Comparison of ENCODE assay signal across 13 cellular contexts in genomic region chr13:35771898-35772297, GRCh38.
DNase-seq lines count a peak whose midpoint lies in the region; ATAC-seq and TF ChIP-seq lines count a peak whose summit lies in the region.
"Had no signal": no experiment of that assay in that cellular context is flagged by ENCODE, and none has a peak within 500 bp of the region (broad histone marks: within the 10 kb centered on the region; RNA-seq: fewer than 3 reads in every experiment).

No MANE protein-coding gene starts in this region.

- TF ChIP-seq CTCF in SK-N-SH (IDR thresholded peaks at IDR 0.05), result no peak
- no peak for TF ChIP-seq CTCF in CD4-positive, alpha-beta T cell (IDR thresholded peaks at IDR 0.05)

- no peaks in the 10 kb centered on the region for H4K20me1 ChIP-seq in SK-N-SH (ENCODE audit: insufficient read depth)

- no peak for TF ChIP-seq RAD21 in SK-N-SH (IDR thresholded peaks at IDR 0.05; ENCODE audit: low read length)

- H3K27ac Mint-ChIP-seq in CD4-positive, alpha-beta T cell, result no peak overlapping the region
- H3K27ac Mint-ChIP-seq: activated T-cell treated with anti-CD3 and anti-CD28 coated beads, Interleukin-2, amount 50 U/mL, for 24 hours had no signal

- H3K27me3 Mint-ChIP-seq in CD4-positive, alpha-beta T cell, result peaks cover 7% of the 10 kb centered on the region
- H3K27me3 Mint-ChIP-seq: activated T-cell treated with anti-CD3 and anti-CD28 coated beads, Interleukin-2, amount 50 U/mL, for 24 hours had no signal

- H3K4me2 ChIP-seq in SK-N-SH, result peak overlapping the region; percentile 27; the same call in 1 of the 2 replicates

- DNase-seq in GM03348 (ENCODE audit: low spot score) (peak; percentile 88), SK-N-SH (no peak), fibroblast of the conjunctiva (ENCODE audit: low read depth) (peak; percentile 64), retina (peak; percentile 50), DMS79 (lab: John Stamatoyannopoulos, UW) (no peak)
- DNase-seq in CD4-positive, alpha-beta T cell, result no peak
- DNase-seq: activated T-cell treated with anti-CD3 and anti-CD28 coated beads, Interleukin-2, amount 50 U/mL, for 24 hours; HCEC 1CT; MM.1S; ovary; transverse colon had no signal

- H3K36me3 ChIP-seq in SK-N-SH (replicated peaks in 1 of 2; ENCODE audit: control insufficient read depth in 1 of 2, insufficient read depth in 2 of 2, low read length in 1 of 2), result no peaks in the 10 kb centered on the region
- H3K36me3 ChIP-seq: ovary, transverse colon had no signal

- POLR2A ChIA-PET in SK-N-SH (lab: Yijun Ruan, JAX), result no interaction called here
- POLR2A ChIA-PET in CD4-positive, alpha-beta T cell (lab: Charles Lee), result no interaction called here

- ATAC-seq in GM19395 (IDR thresholded peaks at IDR 0.05; ENCODE audit: unreplicated experiment) (no peak), GM18502 (IDR thresholded peaks at IDR 0.05; ENCODE audit: poor library complexity, unreplicated experiment) (no peak)
- no peak for ATAC-seq in CD4-positive, alpha-beta T cell (ENCODE audit: poor library complexity)

- no peaks in the 10 kb centered on the region for H3K79me2 ChIP-seq in SK-N-SH (ENCODE audit: insufficient read depth)

- H3K4me1 ChIP-seq in SK-N-SH (ENCODE audit: control insufficient read depth in 1 of 2, insufficient read depth in 2 of 2, low read depth in 1 of 2, low read length in 1 of 2), result peaks cover 8 to 9% of the 10 kb centered on the region in 2 experiments; a peak in 3 of 4 replicates
- H3K4me1 ChIP-seq: transverse colon had no signal

- no peaks in the 10 kb centered on the region for H3K27me3 ChIP-seq in SK-N-SH (ENCODE audit: insufficient read depth)
- H3K27me3 ChIP-seq in CD4-positive, alpha-beta T cell (ENCODE audit: control insufficient read depth, insufficient read depth, low read length), result no peaks in the 10 kb centered on the region
- H3K27me3 ChIP-seq: ovary, transverse colon had no signal

- H3K9me3 Mint-ChIP-seq in CD4-positive, alpha-beta T cell, result no peaks in the 10 kb centered on the region

- no peak overlapping the region for H3K4me3 ChIP-seq in SK-N-SH (ENCODE audit: low read depth in 2 of 2, low read length in 1 of 2)
- H3K4me3 ChIP-seq: ovary, transverse colon had no signal

- no peak overlapping the region for H2AFZ ChIP-seq in SK-N-SH (ENCODE audit: low read depth)

- H3K36me3 Mint-ChIP-seq in CD4-positive, alpha-beta T cell (ENCODE audit: low read depth), result no peaks in the 10 kb centered on the region

- no peaks in the 10 kb centered on the region for H3K9me3 ChIP-seq in SK-N-SH
- no peaks in the 10 kb centered on the region for H3K9me3 ChIP-seq in CD4-positive, alpha-beta T cell (ENCODE audit: control insufficient read depth, low read length)
- H3K9me3 ChIP-seq: ovary, transverse colon had no signal

- H3K27ac ChIP-seq in SK-N-SH (ENCODE audit: low read depth in 2 of 2, low read length in 1 of 2), result peak overlapping the region; percentile 53 to 71; a peak in 3 of 4 replicates
- H3K27ac ChIP-seq in CD4-positive, alpha-beta T cell (ENCODE audit: low read depth, low read length), result no peak overlapping the region
- H3K27ac ChIP-seq: ovary, transverse colon had no signal

- H3K4me3 Mint-ChIP-seq in CD4-positive, alpha-beta T cell, result no peak overlapping the region
- H3K4me3 Mint-ChIP-seq: activated T-cell treated with anti-CD3 and anti-CD28 coated beads, Interleukin-2, amount 50 U/mL, for 24 hours had no signal

- no peaks in the 10 kb centered on the region for H3K9me2 ChIP-seq in SK-N-SH

- WGBS in SK-N-SH (ENCODE audit: low lambda C conversion rate), result 20% methylated on average over 5 of the region's 5 CpGs

- intact Hi-C loops in CD4-positive, alpha-beta T cell (cut with DNase I, micrococcal nuclease), result no loop called here

- peak in 1 of 2 experiments; percentile 64; a peak in 1 of 4 replicates for TF ChIP-seq EP300 in SK-N-SH (IDR thresholded peaks at IDR 0.05; ENCODE audit: borderline replicate concordance in 1 of 2, low read depth in 1 of 2, low read length in 1 of 2)

- peaks cover 9% of the 10 kb centered on the region for H3F3A ChIP-seq in SK-N-SH (replicated peaks; ENCODE audit: insufficient read depth)

- H3K9ac ChIP-seq in SK-N-SH, result peak overlapping the region; percentile 12; the same call in 1 of the 2 replicates

- CTCF ChIA-PET in SK-N-SH (lab: Yijun Ruan, JAX), result interaction anchor here (0.5 kb wide), 1 partner anchor 120 kb away, joined by 3 read pairs; no protein-coding TSS in a partner anchor
- CTCF ChIA-PET in CD4-positive, alpha-beta T cell (lab: Charles Lee), result no interaction called here

- no peaks in the 10 kb centered on the region for H3K4me1 Mint-ChIP-seq in CD4-positive, alpha-beta T cell (ENCODE audit: low read depth)

TF ChIP-seq in SK-N-SH, 30 proteins besides CTCF, POLR2A, EP300 and RAD21 (continues in another document):
- TF ChIP-seq TEAD4 (IDR thresholded peaks at IDR 0.05; ENCODE audit: borderline replicate concordance, insufficient read depth) (no peak; the same call in none of the 2 replicates), TCF12 (IDR thresholded peaks at IDR 0.05) (peak; percentile 84), MEF2A (IDR thresholded peaks at IDR 0.05; ENCODE audit: borderline replicate concordance, low read depth) (no peak), NRF1 (IDR thresholded peaks at IDR 0.05; ENCODE audit: low read depth, low read length) (no peak), TAF1 (IDR thresholded peaks at IDR 0.05; ENCODE audit: borderline replicate concordance, low read depth, low read length) (no peak), FOXM1 (IDR thresholded peaks at IDR 0.05; ENCODE audit: low read depth) (0 out of 2 replicates have a peak, but pooled peaks have one; percentile 49), RCOR1 (IDR thresholded peaks at IDR 0.05; ENCODE audit: low read length) (no peak), EZH2phosphoT487 (IDR thresholded peaks at IDR 0.05; ENCODE audit: borderline replicate concordance, low read depth) (no peak), ZBTB33 (IDR thresholded peaks at IDR 0.05; ENCODE audit: borderline replicate concordance, low read depth) (no peak), SIN3A (IDR thresholded peaks at IDR 0.05; ENCODE audit: borderline replicate concordance, low read depth, low read length) (0 out of 2 replicates have a peak, but pooled peaks have one; percentile 36), MXI1 (IDR thresholded peaks at IDR 0.05; ENCODE audit: low read depth, low read length) (no peak), RFX5 (IDR thresholded peaks at IDR 0.05; ENCODE audit: low read length) (no peak), JUND (IDR thresholded peaks at IDR 0.05) (peak; percentile 66), CHD2 (IDR thresholded peaks at IDR 0.05; ENCODE audit: low read length, partially characterized antibody) (no peak), POLR2AphosphoS5 (IDR thresholded peaks at IDR 0.05; ENCODE audit: low read depth, low read length) (peak; percentile 43; the same call in 1 of the 2 replicates), USF1 (IDR thresholded peaks at IDR 0.05; ENCODE audit: borderline replicate concordance, low read depth) (no peak), ELF1 (IDR thresholded peaks at IDR 0.05) (no peak), FOXJ3 (CRISPR knock-in tag; IDR thresholded peaks at IDR 0.05) (no peak), GABPA (IDR thresholded peaks at IDR 0.05; ENCODE audit: low read depth) (no peak), YY1 (IDR thresholded peaks at IDR 0.05; ENCODE audit: low read depth) (no peak), RXRA (IDR thresholded peaks at IDR 0.05; ENCODE audit: borderline replicate concordance, low read depth) (no peak; the same call in 1 of the 2 replicates), FOSL2 (IDR thresholded peaks at IDR 0.05; ENCODE audit: borderline replicate concordance, low read depth) (peak; percentile 66; the same call in 1 of the 2 replicates)
- TF ChIP-seq, protein P1, sequence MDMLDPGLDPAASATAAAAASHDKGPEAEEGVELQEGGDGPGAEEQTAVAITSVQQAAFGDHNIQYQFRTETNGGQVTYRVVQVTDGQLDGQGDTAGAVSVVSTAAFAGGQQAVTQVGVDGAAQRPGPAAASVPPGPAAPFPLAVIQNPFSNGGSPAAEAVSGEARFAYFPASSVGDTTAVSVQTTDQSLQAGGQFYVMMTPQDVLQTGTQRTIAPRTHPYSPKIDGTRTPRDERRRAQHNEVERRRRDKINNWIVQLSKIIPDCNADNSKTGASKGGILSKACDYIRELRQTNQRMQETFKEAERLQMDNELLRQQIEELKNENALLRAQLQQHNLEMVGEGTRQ (IDR thresholded peaks at IDR 0.05; ENCODE audit: borderline replicate concordance, low read depth, low read length), result no peak
- TF ChIP-seq, protein P2, sequence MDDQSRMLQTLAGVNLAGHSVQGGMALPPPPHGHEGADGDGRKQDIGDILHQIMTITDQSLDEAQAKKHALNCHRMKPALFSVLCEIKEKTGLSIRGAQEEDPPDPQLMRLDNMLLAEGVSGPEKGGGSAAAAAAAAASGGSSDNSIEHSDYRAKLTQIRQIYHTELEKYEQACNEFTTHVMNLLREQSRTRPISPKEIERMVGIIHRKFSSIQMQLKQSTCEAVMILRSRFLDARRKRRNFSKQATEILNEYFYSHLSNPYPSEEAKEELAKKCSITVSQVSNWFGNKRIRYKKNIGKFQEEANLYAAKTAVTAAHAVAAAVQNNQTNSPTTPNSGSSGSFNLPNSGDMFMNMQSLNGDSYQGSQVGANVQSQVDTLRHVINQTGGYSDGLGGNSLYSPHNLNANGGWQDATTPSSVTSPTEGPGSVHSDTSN (IDR thresholded peaks at IDR 0.05), result peak; percentile 93

Comparison
In these comparisons a context has a peak if more than half of its experiments do, and no peak if none do; other contexts are left out.
1. DNase-seq: peak in GM03348 (single experiment), fibroblast of the conjunctiva (single experiment) and retina (single experiment); none in SK-N-SH (single experiment), DMS79 (single experiment) and CD4-positive, alpha-beta T cell (0 of 10).